Comparison of ENCODE assay signal across 8 cellular contexts in the genomic region with DNA sequence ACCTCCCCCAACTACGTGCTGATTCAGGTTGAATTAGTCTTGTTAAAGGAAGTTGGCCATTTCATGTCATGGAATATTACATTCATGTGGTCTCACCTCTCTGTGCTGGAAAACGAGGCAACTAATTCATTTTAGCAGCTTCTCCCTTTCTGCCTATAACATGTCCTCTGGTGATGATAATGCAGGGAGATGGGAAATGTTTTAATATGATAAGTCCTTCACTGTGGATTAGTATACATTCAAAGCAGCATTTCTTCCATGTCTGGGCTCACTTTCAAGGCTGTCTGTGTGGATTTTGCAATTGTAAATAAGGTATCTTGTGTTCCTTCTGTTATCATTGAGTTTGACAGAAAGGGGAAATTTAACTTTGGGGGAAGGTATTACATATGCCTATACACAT.
"Had no signal": no experiment of that assay in that cellular context is flagged by ENCODE, and none has a peak within 500 bp of the region (broad histone marks: within the 10 kb centered on the region; RNA-seq: fewer than 3 reads in every experiment).

No MANE protein-coding gene starts in this region.

- FAIRE-seq: G401.6, GM12878, GM12891, GM12892, GM18507, GM19239 had no signal

- ATAC-seq: GM12878 had no signal

- H3K4me3 ChIP-seq: GM12878 had no signal

- DNase-seq: GDM1, GF-D8 had no signal
